In the genomic region with DNA sequence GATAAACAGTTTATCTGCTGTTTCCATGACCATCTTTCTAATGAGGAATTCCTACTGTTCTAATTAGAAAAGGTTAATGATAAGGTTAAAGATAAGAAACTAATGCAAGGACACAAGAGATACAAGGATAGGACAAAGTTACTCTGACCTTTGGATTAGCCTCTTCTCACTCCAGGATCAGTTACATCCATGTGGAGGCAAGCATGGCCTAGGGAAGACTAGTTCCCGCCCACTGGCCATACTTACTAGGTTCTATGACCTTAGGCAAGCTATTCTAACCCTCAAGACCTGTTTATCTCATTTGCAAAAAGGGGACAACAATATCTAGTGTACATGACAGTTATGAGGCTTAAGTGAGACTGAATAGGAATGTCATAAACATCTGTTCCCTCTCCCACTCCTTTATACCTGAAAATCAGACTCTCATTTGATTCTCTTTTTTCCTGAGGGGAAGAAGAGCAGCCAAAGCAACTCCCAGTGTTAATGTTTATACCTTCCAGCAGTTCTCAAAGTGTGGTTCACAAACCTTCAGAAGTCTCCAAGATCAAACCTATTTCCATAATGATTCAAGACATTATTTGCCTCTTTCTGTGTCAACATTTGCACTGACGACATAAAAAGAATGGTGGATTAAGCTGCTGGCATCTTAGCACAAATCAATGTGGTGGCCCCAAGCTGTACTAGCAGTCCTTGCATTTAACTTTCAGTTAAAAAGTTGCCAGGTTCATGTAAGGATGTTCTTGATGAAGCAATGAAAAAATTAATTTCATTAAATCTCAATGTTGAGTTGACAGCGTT, we compare ENCODE assay signal across 15 cellular contexts.
DNase-seq lines count a peak whose midpoint lies in the region; ATAC-seq, FAIRE-seq and TF ChIP-seq lines count a peak whose summit lies in the region.
"Had no signal": no experiment of that assay in that cellular context is flagged by ENCODE, and none has a peak within 500 bp of the region (broad histone marks: within the 10 kb centered on the region; RNA-seq: fewer than 3 reads in every experiment).

No MANE protein-coding gene starts in this region.

- no peak overlapping the region for H3K4me3 Mint-ChIP-seq in activated naive CD4-positive, alpha-beta T cell treated with anti-CD3 and anti-CD28 coated beads, Interleukin-2, amount 50 U/mL, for 24 hours
- H3K4me3 Mint-ChIP-seq: IgD-negative memory B cell had no signal

- TF ChIP-seq CTCF in LNCaP clone FGC (IDR thresholded peaks at IDR 0.05; ENCODE audit: control insufficient read depth, extremely low read depth, insufficient read depth): no peak

- H3K4me1 Mint-ChIP-seq in activated naive CD4-positive, alpha-beta T cell treated with anti-CD3 and anti-CD28 coated beads, Interleukin-2, amount 50 U/mL, for 24 hours: peaks cover 53% of the 10 kb centered on the region

- peak overlapping the region; percentile 14 for H3K27ac Mint-ChIP-seq in activated naive CD4-positive, alpha-beta T cell treated with anti-CD3 and anti-CD28 coated beads, Interleukin-2, amount 50 U/mL, for 24 hours
- H3K27ac Mint-ChIP-seq: IgD-negative memory B cell had no signal

- ATAC-seq in HG03469 (IDR thresholded peaks at IDR 0.05; ENCODE audit: unreplicated experiment): no peak

- FAIRE-seq in urothelium cell line (lab: Jason Lieb, UNC): peak; percentile 5
- FAIRE-seq: H54 had no signal

- H3K36me3 Mint-ChIP-seq in activated naive CD4-positive, alpha-beta T cell treated with anti-CD3 and anti-CD28 coated beads, Interleukin-2, amount 50 U/mL, for 24 hours: peaks cover 2% of the 10 kb centered on the region

- no peaks in the 10 kb centered on the region for H3K9me3 Mint-ChIP-seq in activated naive CD4-positive, alpha-beta T cell treated with anti-CD3 and anti-CD28 coated beads, Interleukin-2, amount 50 U/mL, for 24 hours
- H3K9me3 Mint-ChIP-seq: CD4-positive, CD25-positive, alpha-beta regulatory T cell; IgD-negative memory B cell had no signal

- no peak for DNase-seq in activated naive CD4-positive, alpha-beta T cell (lab: John Stamatoyannopoulos, UW)
- DNase-seq in LNCaP clone FGC (ENCODE audit: low read depth) (peak; percentile 28), iPS-NIHi7 (ENCODE audit: extremely low spot score) (peak; percentile 21), urothelium cell line (ENCODE audit: low spot score) (no peak), DMS153 (lab: John Stamatoyannopoulos, UW) (no peak)
- no peak for DNase-seq in stimulated activated CD8-positive, alpha-beta memory T cell treated with anti-CD3 and anti-CD28 coated beads, Interleukin-4, amount 100 ng/mL, for 48 hours
- DNase-seq: Calu3; CD4-positive, CD25-positive, alpha-beta regulatory T cell; NCI-H1694; NCI-H2107; SIG-M5 had no signal

- H3K4me3 ChIP-seq in LNCaP clone FGC (ENCODE audit: low read depth, low read length): no peak overlapping the region; the same call in 1 of the 2 replicates

- no peaks in the 10 kb centered on the region for H3K27me3 Mint-ChIP-seq in activated naive CD4-positive, alpha-beta T cell treated with anti-CD3 and anti-CD28 coated beads, Interleukin-2, amount 50 U/mL, for 24 hours
- H3K27me3 Mint-ChIP-seq: IgD-negative memory B cell had no signal

Comparison
In these comparisons a context has a peak if more than half of its experiments do, and no peak if none do; other contexts are left out.
1. DNase-seq: peak in LNCaP clone FGC (single experiment) and iPS-NIHi7 (single experiment); none in activated naive CD4-positive, alpha-beta T cell (0 of 4), urothelium cell line (single experiment), stimulated activated CD8-positive, alpha-beta memory T cell treated with anti-CD3 and anti-CD28 coated beads, Interleukin-4, amount 100 ng/mL, for 48 hours (single experiment) and DMS153 (single experiment).